ENCODE assay signal across 1 cellular context in genomic region chr1:51514733-51515132, GRCh38.
TF ChIP-seq lines count a peak whose summit lies in the region.

No MANE protein-coding gene starts in this region.

TF ChIP-seq in SK-N-SH treated with all-trans-retinoic acid at 6 μM for 48 hours, 23 proteins besides CTCF, POLR2A, EP300 and RAD21 (continued from another document):
- TF ChIP-seq TSHZ2 (CRISPR knock-in tag; IDR thresholded peaks at IDR 0.05) (no peak), TOX (CRISPR knock-in tag; IDR thresholded peaks at IDR 0.05; ENCODE audit: borderline replicate concordance) (no peak), ARNTL (CRISPR knock-in tag; IDR thresholded peaks at IDR 0.05; ENCODE audit: borderline replicate concordance, low read depth) (no peak), CREB5 (CRISPR knock-in tag; IDR thresholded peaks at IDR 0.05; ENCODE audit: low read depth) (no peak), CSRNP3 (CRISPR knock-in tag; IDR thresholded peaks at IDR 0.05) (no peak), ZNF565 (CRISPR knock-in tag; conservative IDR thresholded peaks at IDR 0.05; ENCODE audit: low read depth) (no peak), ZC3H10 (CRISPR knock-in tag; IDR thresholded peaks at IDR 0.05) (no peak)
